In genomic region chr6:168960557-168960956, GRCh38 we compare ENCODE assay signal across 15 cellular contexts.
A peak's percentile ranks its signal among the peaks of the same experiment; 100 is the strongest.
DNase-seq lines count a peak whose midpoint lies in the region; ATAC-seq and TF ChIP-seq lines count a peak whose summit lies in the region.
"Had no signal": no experiment of that assay in that cellular context is flagged by ENCODE, and none has a peak within 500 bp of the region (broad histone marks: within the 10 kb centered on the region; RNA-seq: fewer than 3 reads in every experiment).

No MANE protein-coding gene starts in this region.

- peaks cover 0 to 12% (median 0%) of the 10 kb centered on the region in 12 donors for H3K4me1 ChIP-seq in heart left ventricle
- H3K4me1 ChIP-seq in right atrium auricular region: no peaks in the 10 kb centered on the region
- H3K4me1 ChIP-seq in rectal smooth muscle tissue (ENCODE audit: control insufficient read depth, insufficient read depth, low read length): peaks cover 12% of the 10 kb centered on the region
- no peaks in the 10 kb centered on the region for H3K4me1 ChIP-seq in stomach
- H3K4me1 ChIP-seq: BE2C had no signal

- H3K4me3 ChIP-seq in heart left ventricle: no peak overlapping the region
- H3K4me3 ChIP-seq in right atrium auricular region: no peak overlapping the region
- H3K4me3 ChIP-seq in rectal smooth muscle tissue (ENCODE audit: low read length): no peak overlapping the region
- H3K4me3 ChIP-seq in stomach: no peak overlapping the region

- H3K27ac ChIP-seq in heart left ventricle (no peak overlapping the region), right atrium auricular region (no peak overlapping the region), rectal smooth muscle tissue (ENCODE audit: low read depth, low read length) (peak overlapping the region; percentile 10), stomach (no peak overlapping the region)
- H3K27ac ChIP-seq: C4-2B had no signal

- H3K9me3 ChIP-seq in heart left ventricle (peaks cover 0 to 4% (median 0%) of the 10 kb centered on the region in 12 donors), right atrium auricular region (no peaks in the 10 kb centered on the region), stomach (no peaks in the 10 kb centered on the region)
- H3K9me3 ChIP-seq: BE2C had no signal

- H3K36me3 ChIP-seq in heart left ventricle: no peaks in the 10 kb centered on the region
- H3K36me3 ChIP-seq in right atrium auricular region: no peaks in the 10 kb centered on the region
- H3K36me3 ChIP-seq in rectal smooth muscle tissue (ENCODE audit: control insufficient read depth, insufficient read depth, low read length): no peaks in the 10 kb centered on the region
- no peaks in the 10 kb centered on the region for H3K36me3 ChIP-seq in stomach
- H3K36me3 ChIP-seq: BE2C had no signal

- ATAC-seq in heart left ventricle (peak in 3 of 4 donors; percentile 63 to 87 (median 82)), left ventricle myocardium superior (peak; percentile 84), GM18520 (IDR thresholded peaks at IDR 0.05; ENCODE audit: unreplicated experiment) (no peak)
- ATAC-seq: HCT116, HepG2 had no signal

- WGBS in heart left ventricle, 4 donors: 17 to 26% (median 17%) methylated on average over 5 of the region's 5 CpGs
- 62 to 74% (median 67%) methylated on average over 5 of the region's 5 CpGs for WGBS in stomach, 5 donors

- no peak for TF ChIP-seq EP300 in stomach (IDR thresholded peaks at IDR 0.05)

- TF ChIP-seq CTCF in heart left ventricle (IDR thresholded peaks at IDR 0.05): no peak
- TF ChIP-seq CTCF in right atrium auricular region (IDR thresholded peaks at IDR 0.05): no peak
- no peak for TF ChIP-seq CTCF in stomach (IDR thresholded peaks at IDR 0.05)

- peak in 2 of 5 donors; percentile 43 to 69 for DNase-seq in heart left ventricle
- DNase-seq in right atrium auricular region (ENCODE audit: low spot score): no peak
- DNase-seq in left ventricle myocardium superior: no peak
- no peak for DNase-seq in hypothalamus (lab: John Stamatoyannopoulos, UW)
- no peak for DNase-seq in NCI-H1092 (lab: John Stamatoyannopoulos, UW)
- no peak for DNase-seq in stomach
- DNase-seq: BE2C; CD4-positive, alpha-beta memory T cell; DMS79 treated with DMSO at 0.1 percent for 48 hours; EL had no signal

- no peak for TF ChIP-seq POLR2A in heart left ventricle (IDR thresholded peaks at IDR 0.05)
- TF ChIP-seq POLR2A in stomach (IDR thresholded peaks at IDR 0.05): no peak

- intact Hi-C loops in heart left ventricle (cut with DNase I): loop anchor here in 1 of 10 donors (10.0 kb wide), 1 partner anchor 524 kb away; no protein-coding TSS in a partner anchor
- intact Hi-C loops in left ventricle myocardium superior (cut with micrococcal nuclease): no loop called here
- intact Hi-C loops in stomach (cut with DNase I; ENCODE audit: low total_unique reads): no loop called here

- no peaks in the 10 kb centered on the region for H3K27me3 ChIP-seq in heart left ventricle
- H3K27me3 ChIP-seq in right atrium auricular region: no peaks in the 10 kb centered on the region
- no peaks in the 10 kb centered on the region for H3K27me3 ChIP-seq in rectal smooth muscle tissue (ENCODE audit: control insufficient read depth, insufficient read depth, low read length)
- H3K27me3 ChIP-seq in stomach: peaks cover 0 to 4% (median 3%) of the 10 kb centered on the region in 3 donors
- H3K27me3 ChIP-seq: BE2C had no signal

- no peak overlapping the region for H3K9ac ChIP-seq in rectal smooth muscle tissue (ENCODE audit: low read length)
